Comparison of ENCODE assay signal across 10 cellular contexts in genomic region chr7:143002106-143002505, GRCh38. TPM values are rescaled to one million over a fixed set of nuclear protein-coding genes. Genes with fewer than 3 reads are reported as not detected.
DNase-seq lines count a peak whose midpoint lies in the region; ATAC-seq and TF ChIP-seq lines count a peak whose summit lies in the region.
"Had no signal": no experiment of that assay in that cellular context is flagged by ENCODE, and none has a peak within 500 bp of the region (broad histone marks: within the 10 kb centered on the region; RNA-seq: fewer than 3 reads in every experiment).

No MANE protein-coding gene starts in this region.

- H2AFZ ChIP-seq in HCT116 (ENCODE audit: low read depth, low read length, poor library complexity, severe bottlenecking) = peak overlapping the region; percentile 89

- TF ChIP-seq CTCF in C4-2B (conservative IDR thresholded peaks at IDR 0.05) (peak; percentile 74), HCT116 (IDR thresholded peaks at IDR 0.05 in 2 of 3, conservative IDR thresholded peaks at IDR 0.05 in 1 of 3; ENCODE audit: borderline replicate concordance in 1 of 3, insufficient read depth in 1 of 3, low read depth in 2 of 3, low read length in 2 of 3) (peak; percentile 37 to 77 (median 58); a peak in 5 of 6 replicates)

- H3K36me3 ChIP-seq in HCT116 (ENCODE audit: control insufficient read depth in 1 of 2, insufficient read depth in 2 of 2, low read length in 2 of 2) (no peaks in the 10 kb centered on the region), iPS DF 6.9 (ENCODE audit: control insufficient read depth, insufficient read depth, low read length) (no peaks in the 10 kb centered on the region)

- RAD21 ChIA-PET in HCT116 (lab: Charles Lee; ENCODE audit: low non-redundant PET in 1 of 2, low total read pairs in 2 of 2, uncharacterized antibody in 2 of 2, unreplicated experiment in 2 of 2) = no interaction called here

- H3K9me3 ChIP-seq in HCT116 (ENCODE audit: control insufficient read depth in 1 of 2, insufficient read depth in 1 of 2, low read depth in 1 of 2, low read length in 2 of 2) = no peaks in the 10 kb centered on the region
- no peaks in the 10 kb centered on the region for H3K9me3 ChIP-seq in iPS DF 6.9 (ENCODE audit: control insufficient read depth, insufficient read depth, low read length)

- H3K27ac ChIP-seq in C4-2B (no peak overlapping the region), HCT116 (ENCODE audit: low read depth, low read length) (no peak overlapping the region), iPS DF 6.9 (ENCODE audit: low read length) (no peak overlapping the region)

- H4K20me1 ChIP-seq in HCT116 (ENCODE audit: insufficient read depth) = no peaks in the 10 kb centered on the region

- POLR2A ChIA-PET in HCT116 (lab: Charles Lee) = no interaction called here

- H3K4me1 ChIP-seq in HCT116 (ENCODE audit: control insufficient read depth in 1 of 2, insufficient read depth in 2 of 2, low read length in 2 of 2) = peaks cover 0 to 8% of the 10 kb centered on the region in 2 experiments; a peak in 1 of 4 replicates
- H3K4me1 ChIP-seq in iPS DF 6.9 (ENCODE audit: control insufficient read depth, insufficient read depth, low read length) = no peaks in the 10 kb centered on the region

- H3K4me3 Mint-ChIP-seq in activated CD4-positive, alpha-beta T cell treated with anti-CD3 and anti-CD28 coated beads, Interleukin-2, amount 10 ng/mL, durations not matched to agents 24 days and 14 days = no peak overlapping the region

- intact Hi-C loops in HCT116 (cut with micrococcal nuclease) = loop anchor here (1.0 to 10.0 kb wide), 6 partner anchors 121 to 493 kb away; no protein-coding TSS in a partner anchor
- intact Hi-C loops in activated CD4-positive, alpha-beta T cell treated with anti-CD3 and anti-CD28 coated beads, Interleukin-2, amount 10 ng/mL, durations not matched to agents 24 days and 14 days (cut with micrococcal nuclease) = loop anchor here (2.0 to 10.0 kb wide), 7 partner anchors 121 to 485 kb away; partner anchors contain the start of gene EPHB6

- TF ChIP-seq POLR2A in HCT116 (IDR thresholded peaks at IDR 0.05; ENCODE audit: borderline replicate concordance, extremely low read depth, insufficient read depth, insufficient read length) = no peak

- no peaks in the 10 kb centered on the region for H3K79me2 ChIP-seq in HCT116 (ENCODE audit: insufficient read depth, low read length)

- DNase-seq in HCT116 (ENCODE audit: low read depth, low spot score) (peak; percentile 24), SW480 (ENCODE audit: low spot score) (peak; percentile 14), iPS DF 6.9 (ENCODE audit: low read depth, low spot score) (peak; percentile 11), KG1 (lab: John Stamatoyannopoulos, UW) (no peak)
- no peak for DNase-seq in activated naive CD4-positive, alpha-beta T cell (lab: John Stamatoyannopoulos, UW)
- no peak for DNase-seq in activated CD4-positive, alpha-beta T cell treated with anti-CD3 and anti-CD28 coated beads, Interleukin-2, amount 10 ng/mL, durations not matched to agents 24 days and 14 days
- DNase-seq: NCI-H1417 treated with DMSO at 0.1 percent for 48 hours had no signal

- H3K36me3 Mint-ChIP-seq in activated CD4-positive, alpha-beta T cell treated with anti-CD3 and anti-CD28 coated beads, Interleukin-2, amount 10 ng/mL, durations not matched to agents 24 days and 14 days (ENCODE audit: low read depth) = no peaks in the 10 kb centered on the region

- peak; percentile 83 for TF ChIP-seq RAD21 in HCT116 (IDR thresholded peaks at IDR 0.05; ENCODE audit: low read depth)

- H3K9ac ChIP-seq in HCT116 (ENCODE audit: low read length) = no peak overlapping the region

- H3K27me3 Mint-ChIP-seq in activated CD4-positive, alpha-beta T cell treated with anti-CD3 and anti-CD28 coated beads, Interleukin-2, amount 10 ng/mL, durations not matched to agents 24 days and 14 days = peaks cover 13% of the 10 kb centered on the region

- no peaks in the 10 kb centered on the region for H3K9me2 ChIP-seq in HCT116 (ENCODE audit: insufficient read depth)

- H3K4me2 ChIP-seq in HCT116 (ENCODE audit: low read length) = no peak overlapping the region; the same call in 1 of the 2 replicates

- peak; percentile 80 for ATAC-seq in HCT116
- no peak for ATAC-seq in GM21528 (IDR thresholded peaks at IDR 0.05; ENCODE audit: low FRiP score, unreplicated experiment)

- H3K27ac Mint-ChIP-seq in activated CD4-positive, alpha-beta T cell treated with anti-CD3 and anti-CD28 coated beads, Interleukin-2, amount 10 ng/mL, durations not matched to agents 24 days and 14 days = no peak overlapping the region

- H3K27me3 ChIP-seq in HCT116 (ENCODE audit: insufficient read depth, low read length) = no peaks in the 10 kb centered on the region
- H3K27me3 ChIP-seq in iPS DF 6.9 (ENCODE audit: control insufficient read depth, insufficient read depth, low read length) = no peaks in the 10 kb centered on the region

- WGBS in iPS DF 6.9 (ENCODE audit: insufficient coverage, insufficient read length) = no CpG with 5 or more reads among the region's 3 CpGs

- no peaks in the 10 kb centered on the region for H3K9me3 Mint-ChIP-seq in activated CD4-positive, alpha-beta T cell treated with anti-CD3 and anti-CD28 coated beads, Interleukin-2, amount 10 ng/mL, durations not matched to agents 24 days and 14 days

- BruUV-seq in HCT116 (replicated peaks; lab: Mats Ljungman, UMichigan) = no TSS peak

- CTCF ChIA-PET in HCT116 (lab: Charles Lee) = interaction anchor here (1.0 to 18.9 kb wide), 21 partner anchors 10 to 467 kb away, joined by 3 to 331 read pairs (median 7); no protein-coding TSS in a partner anchor

- no peak overlapping the region for H3K4me3 ChIP-seq in HCT116 (replicated peaks in 1 of 2; ENCODE audit: low read depth in 1 of 2, low read length in 2 of 2)
- H3K4me3 ChIP-seq in iPS DF 6.9 (ENCODE audit: low read length) = no peak overlapping the region

- H3K4me1 Mint-ChIP-seq in activated CD4-positive, alpha-beta T cell treated with anti-CD3 and anti-CD28 coated beads, Interleukin-2, amount 10 ng/mL, durations not matched to agents 24 days and 14 days = peaks cover 4% of the 10 kb centered on the region

TF ChIP-seq in HCT116, 20 proteins besides CTCF, POLR2A, EP300 and RAD21:
- 0 out of 2 replicates have a peak, but pooled peaks have one; percentile 7 for TF ChIP-seq SRF (IDR thresholded peaks at IDR 0.05; ENCODE audit: low read depth)
- no peak for TF ChIP-seq POLR2AphosphoS5 (IDR thresholded peaks at IDR 0.05; ENCODE audit: low read depth, low read length)
- 0 out of 2 replicates have a peak, but pooled peaks have one; percentile 17 for TF ChIP-seq SP1 (IDR thresholded peaks at IDR 0.05; ENCODE audit: low read depth)
TF ChIP-seq in HCT116: peak in this region for 2.

RNA-seq across cellular contexts. Expression of gene OR9A2, which starts 24.8 kb away (rescaled TPM):
- total RNA-seq in HCT116 (2021; ENCODE audit: unreplicated experiment) = not detected
- polyA plus RNA-seq in HCT116 (2012) = not detected in 2 replicates
- not detected in 2 replicates for total RNA-seq in activated CD4-positive, alpha-beta T cell treated with anti-CD3 and anti-CD28 coated beads, Interleukin-2, amount 10 ng/mL, durations not matched to agents 24 days and 14 days
- polyA plus RNA-seq: thymus had no signal

RNA-seq across cellular contexts. Expression of gene KEL, which starts 39.9 kb away (rescaled TPM):
- total RNA-seq in HCT116 (2021; ENCODE audit: unreplicated experiment) = 0.91 TPM
- 0.10 and 0.21 TPM in 2 replicates for polyA plus RNA-seq in HCT116 (2012)
- 0.12 and 0.37 TPM in 2 replicates for total RNA-seq in activated CD4-positive, alpha-beta T cell treated with anti-CD3 and anti-CD28 coated beads, Interleukin-2, amount 10 ng/mL, durations not matched to agents 24 days and 14 days

RNA-seq across cellular contexts. Expression of gene OR6V1, which starts 50.0 kb away (rescaled TPM):
- total RNA-seq in HCT116 (2021; ENCODE audit: unreplicated experiment) = not detected
- not detected in 2 replicates for polyA plus RNA-seq in HCT116 (2012)
- total RNA-seq in activated CD4-positive, alpha-beta T cell treated with anti-CD3 and anti-CD28 coated beads, Interleukin-2, amount 10 ng/mL, durations not matched to agents 24 days and 14 days = not detected in 2 replicates

Comparison
In these comparisons a context has a peak if more than half of its experiments do, and no peak if none do; other contexts are left out.
1. DNase-seq: peak in HCT116 (single experiment), SW480 (single experiment) and iPS DF 6.9 (single experiment); none in activated naive CD4-positive, alpha-beta T cell (0 of 4), KG1 (single experiment) and activated CD4-positive, alpha-beta T cell treated with anti-CD3 and anti-CD28 coated beads, Interleukin-2, amount 10 ng/mL, durations not matched to agents 24 days and 14 days (single experiment).